ENCODE assay signal across 17 cellular contexts in the genomic region with DNA sequence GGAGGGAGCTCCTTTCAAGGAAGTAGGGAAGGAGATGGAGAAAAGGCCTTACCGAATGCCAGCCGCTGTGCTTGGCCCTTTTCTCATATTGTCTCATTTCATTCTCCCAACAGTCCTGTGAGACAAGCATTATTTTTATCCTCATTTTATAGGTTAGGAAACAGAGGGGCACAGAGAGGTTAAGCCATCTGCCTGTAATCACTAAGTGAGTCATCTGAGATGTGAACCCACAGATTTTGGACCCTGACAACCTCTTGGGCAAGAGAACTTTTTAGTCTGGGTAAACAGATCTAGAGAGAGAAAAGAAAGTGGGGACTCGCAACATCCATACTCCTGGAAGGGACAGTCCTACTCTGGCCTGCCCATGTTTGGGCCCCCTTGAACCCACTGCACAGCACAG.
DNase-seq lines count a peak whose midpoint lies in the region; ATAC-seq and TF ChIP-seq lines count a peak whose summit lies in the region.
"Had no signal": no experiment of that assay in that cellular context is flagged by ENCODE, and none has a peak within 500 bp of the region (broad histone marks: within the 10 kb centered on the region; RNA-seq: fewer than 3 reads in every experiment).

No MANE protein-coding gene starts in this region.

- H3K9me3 Mint-ChIP-seq in natural killer cell treated with Interleukin-12 subunit alpha and Interleukin-12 subunit beta and Interleukin-15 and Interleukin-18, amount 100 ng/mL, for 72 hours = no peaks in the 10 kb centered on the region
- no peaks in the 10 kb centered on the region for H3K9me3 Mint-ChIP-seq in natural killer cell
- H3K9me3 Mint-ChIP-seq: CD4-positive, alpha-beta T cell had no signal

- H3K27ac ChIP-seq in upper lobe of right lung = peak overlapping the region; percentile 11
- H3K27ac ChIP-seq: HL-60 had no signal

- H3K27me3 Mint-ChIP-seq in natural killer cell treated with Interleukin-12 subunit alpha and Interleukin-12 subunit beta and Interleukin-15 and Interleukin-18, amount 100 ng/mL, for 72 hours = no peaks in the 10 kb centered on the region
- no peaks in the 10 kb centered on the region for H3K27me3 Mint-ChIP-seq in natural killer cell (ENCODE audit: low read depth in 2 of 2)
- H3K27me3 Mint-ChIP-seq: B cell; CD4-positive, alpha-beta T cell had no signal

- no peaks in the 10 kb centered on the region for H3K27me3 ChIP-seq in upper lobe of right lung

- ATAC-seq in natural killer cell treated with Interleukin-12 subunit alpha and Interleukin-12 subunit beta and Interleukin-15 and Interleukin-18, amount 100 ng/mL, for 72 hours = peak; percentile 36 to 39
- ATAC-seq in natural killer cell (no peak), upper lobe of right lung (no peak), HG02973 (IDR thresholded peaks at IDR 0.05; ENCODE audit: unreplicated experiment) (no peak)

- no peak overlapping the region for H3K4me3 Mint-ChIP-seq in natural killer cell treated with Interleukin-12 subunit alpha and Interleukin-12 subunit beta and Interleukin-15 and Interleukin-18, amount 100 ng/mL, for 72 hours
- no peak overlapping the region for H3K4me3 Mint-ChIP-seq in natural killer cell
- H3K4me3 Mint-ChIP-seq: B cell; CD4-positive, alpha-beta T cell had no signal

- no peak for TF ChIP-seq CTCF in natural killer cell (IDR thresholded peaks at IDR 0.05)
- TF ChIP-seq CTCF in upper lobe of right lung (IDR thresholded peaks at IDR 0.05) = no peak

- peaks cover 4 to 29% of the 10 kb centered on the region in 2 donors for H3K4me1 Mint-ChIP-seq in natural killer cell treated with Interleukin-12 subunit alpha and Interleukin-12 subunit beta and Interleukin-15 and Interleukin-18, amount 100 ng/mL, for 72 hours (ENCODE audit: low read depth in 2 of 2)
- peaks cover 4 to 13% of the 10 kb centered on the region in 2 donors for H3K4me1 Mint-ChIP-seq in natural killer cell

- peaks cover 20% of the 10 kb centered on the region for H3K4me1 ChIP-seq in upper lobe of right lung
- H3K4me1 ChIP-seq: HAP-1 had no signal

- H3K36me3 Mint-ChIP-seq in natural killer cell treated with Interleukin-12 subunit alpha and Interleukin-12 subunit beta and Interleukin-15 and Interleukin-18, amount 100 ng/mL, for 72 hours = no peaks in the 10 kb centered on the region
- no peaks in the 10 kb centered on the region for H3K36me3 Mint-ChIP-seq in natural killer cell

- no peaks in the 10 kb centered on the region for H3K36me3 ChIP-seq in upper lobe of right lung
- H3K36me3 ChIP-seq: HAP-1 had no signal

- no peaks in the 10 kb centered on the region for H3K9me3 ChIP-seq in upper lobe of right lung
- H3K9me3 ChIP-seq: HAP-1 had no signal

- H3K4me3 ChIP-seq in upper lobe of right lung = no peak overlapping the region
- H3K4me3 ChIP-seq: HAP-1 had no signal

- H3K27ac Mint-ChIP-seq in natural killer cell treated with Interleukin-12 subunit alpha and Interleukin-12 subunit beta and Interleukin-15 and Interleukin-18, amount 100 ng/mL, for 72 hours = peak overlapping the region in 1 of 2 donors; percentile 36
- no peak overlapping the region for H3K27ac Mint-ChIP-seq in natural killer cell
- H3K27ac Mint-ChIP-seq: B cell; CD4-positive, alpha-beta T cell had no signal

- no peak for DNase-seq in natural killer cell treated with Interleukin-12 subunit alpha and Interleukin-12 subunit beta and Interleukin-15 and Interleukin-18, amount 100 ng/mL, for 72 hours (ENCODE audit: low spot score)
- DNase-seq in natural killer cell (no peak), amniotic epithelial cell (ENCODE audit: low read depth) (peak; percentile 45), mesenteric fat pad (ENCODE audit: low spot score) (peak; percentile 14), upper lobe of right lung (no peak), posterior vena cava (ENCODE audit: low spot score) (no peak), NCI-H2081 (lab: John Stamatoyannopoulos, UW) (no peak)
- DNase-seq: ACHN; C1 segment of cervical spinal cord; Calu3; CD4-positive, alpha-beta T cell; DMS 273 treated with DMSO at 0.1 percent for 48 hours; DMS79 had no signal

- intact Hi-C loops in natural killer cell (cut with micrococcal nuclease) = no loop called here
- intact Hi-C loops in upper lobe of right lung (cut with DNase I) = no loop called here
- intact Hi-C loops in posterior vena cava (cut with DNase I) = loop anchor here in 1 of 2 donors (10.0 kb wide), 1 partner anchor 121 kb away; the partner anchor contains the start of gene LBH

Comparison
In these comparisons a context has a peak if more than half of its experiments do, and no peak if none do; other contexts are left out.
1. ATAC-seq: peak in natural killer cell treated with Interleukin-12 subunit alpha and Interleukin-12 subunit beta and Interleukin-15 and Interleukin-18, amount 100 ng/mL, for 72 hours (2 of 2); none in natural killer cell (0 of 3), upper lobe of right lung (single experiment) and HG02973 (single experiment).
2. DNase-seq: peak in amniotic epithelial cell (single experiment) and mesenteric fat pad (single experiment); none in natural killer cell treated with Interleukin-12 subunit alpha and Interleukin-12 subunit beta and Interleukin-15 and Interleukin-18, amount 100 ng/mL, for 72 hours (single experiment), natural killer cell (single experiment), upper lobe of right lung (single experiment), posterior vena cava (single experiment) and NCI-H2081 (0 of 2).